In the genomic region with DNA sequence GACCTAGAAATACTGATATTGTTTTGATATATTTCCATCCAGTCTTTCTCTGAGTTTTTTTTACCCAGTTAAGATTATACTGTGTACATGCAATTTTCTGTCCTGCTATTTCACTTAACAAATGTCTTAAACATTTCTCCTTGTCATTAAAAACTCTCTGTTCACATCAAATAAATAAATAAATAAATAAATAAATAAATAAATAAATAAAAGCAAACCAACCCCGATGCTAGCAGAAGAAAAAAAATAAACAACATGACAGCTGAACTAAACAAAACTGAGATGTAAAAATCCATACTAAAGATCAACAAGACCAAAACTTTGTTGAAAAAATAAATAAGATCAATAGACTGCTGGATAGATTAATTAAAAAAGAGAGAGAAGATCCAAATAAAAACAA, we compare ENCODE assay signal across 1 cellular context.
A peak's percentile ranks its signal among the peaks of the same experiment; 100 is the strongest.
TF ChIP-seq lines count a peak whose summit lies in the region.

No MANE protein-coding gene starts in this region.

TF ChIP-seq in HEK293, 187 proteins besides CTCF, POLR2A, EP300 and RAD21 (continued from another document):
- TF ChIP-seq, protein P1, sequence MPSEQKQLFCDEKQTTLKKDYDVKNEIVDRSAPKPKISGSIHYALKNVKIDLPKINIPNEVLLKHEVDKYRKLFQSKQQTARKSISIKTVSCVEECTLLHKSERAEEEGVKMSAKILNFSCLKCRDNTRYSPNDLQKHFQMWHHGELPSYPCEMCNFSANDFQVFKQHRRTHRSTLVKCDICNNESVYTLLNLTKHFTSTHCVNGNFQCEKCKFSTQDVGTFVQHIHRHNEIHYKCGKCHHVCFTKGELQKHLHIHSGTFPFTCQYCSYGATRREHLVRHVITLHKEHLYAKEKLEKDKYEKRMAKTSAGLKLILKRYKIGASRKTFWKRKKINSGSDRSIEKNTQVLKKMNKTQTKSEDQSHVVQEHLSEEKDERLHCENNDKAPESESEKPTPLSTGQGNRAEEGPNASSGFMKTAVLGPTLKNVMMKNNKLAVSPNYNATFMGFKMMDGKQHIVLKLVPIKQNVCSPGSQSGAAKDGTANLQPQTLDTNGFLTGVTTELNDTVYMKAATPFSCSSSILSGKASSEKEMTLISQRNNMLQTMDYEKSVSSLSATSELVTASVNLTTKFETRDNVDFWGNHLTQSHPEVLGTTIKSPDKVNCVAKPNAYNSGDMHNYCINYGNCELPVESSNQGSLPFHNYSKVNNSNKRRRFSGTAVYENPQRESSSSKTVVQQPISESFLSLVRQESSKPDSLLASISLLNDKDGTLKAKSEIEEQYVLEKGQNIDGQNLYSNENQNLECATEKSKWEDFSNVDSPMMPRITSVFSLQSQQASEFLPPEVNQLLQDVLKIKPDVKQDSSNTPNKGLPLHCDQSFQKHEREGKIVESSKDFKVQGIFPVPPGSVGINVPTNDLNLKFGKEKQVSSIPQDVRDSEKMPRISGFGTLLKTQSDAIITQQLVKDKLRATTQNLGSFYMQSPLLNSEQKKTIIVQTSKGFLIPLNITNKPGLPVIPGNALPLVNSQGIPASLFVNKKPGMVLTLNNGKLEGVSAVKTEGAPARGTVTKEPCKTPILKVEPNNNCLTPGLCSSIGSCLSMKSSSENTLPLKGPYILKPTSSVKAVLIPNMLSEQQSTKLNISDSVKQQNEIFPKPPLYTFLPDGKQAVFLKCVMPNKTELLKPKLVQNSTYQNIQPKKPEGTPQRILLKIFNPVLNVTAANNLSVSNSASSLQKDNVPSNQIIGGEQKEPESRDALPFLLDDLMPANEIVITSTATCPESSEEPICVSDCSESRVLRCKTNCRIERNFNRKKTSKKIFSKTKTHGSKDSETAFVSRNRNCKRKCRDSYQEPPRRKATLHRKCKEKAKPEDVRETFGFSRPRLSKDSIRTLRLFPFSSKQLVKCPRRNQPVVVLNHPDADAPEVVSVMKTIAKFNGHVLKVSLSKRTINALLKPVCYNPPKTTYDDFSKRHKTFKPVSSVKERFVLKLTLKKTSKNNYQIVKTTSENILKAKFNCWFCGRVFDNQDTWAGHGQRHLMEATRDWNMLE (tag by site-specific recombination; conservative IDR thresholded peaks at IDR 0.05; ENCODE audit: low read depth), result peak; percentile 85
- peak; percentile 71; the same call in 1 of the 2 replicates for TF ChIP-seq ZNF266 (tag by site-specific recombination; IDR thresholded peaks at IDR 0.05; ENCODE audit: low read depth)
- peak; percentile 73; the same call in 1 of the 2 replicates for TF ChIP-seq ZNF433 (tag by site-specific recombination; IDR thresholded peaks at IDR 0.05; ENCODE audit: low read depth)
- TF ChIP-seq ZNF555 (tag by site-specific recombination; conservative IDR thresholded peaks at IDR 0.05), result peak; percentile 87
- TF ChIP-seq, protein P2, sequence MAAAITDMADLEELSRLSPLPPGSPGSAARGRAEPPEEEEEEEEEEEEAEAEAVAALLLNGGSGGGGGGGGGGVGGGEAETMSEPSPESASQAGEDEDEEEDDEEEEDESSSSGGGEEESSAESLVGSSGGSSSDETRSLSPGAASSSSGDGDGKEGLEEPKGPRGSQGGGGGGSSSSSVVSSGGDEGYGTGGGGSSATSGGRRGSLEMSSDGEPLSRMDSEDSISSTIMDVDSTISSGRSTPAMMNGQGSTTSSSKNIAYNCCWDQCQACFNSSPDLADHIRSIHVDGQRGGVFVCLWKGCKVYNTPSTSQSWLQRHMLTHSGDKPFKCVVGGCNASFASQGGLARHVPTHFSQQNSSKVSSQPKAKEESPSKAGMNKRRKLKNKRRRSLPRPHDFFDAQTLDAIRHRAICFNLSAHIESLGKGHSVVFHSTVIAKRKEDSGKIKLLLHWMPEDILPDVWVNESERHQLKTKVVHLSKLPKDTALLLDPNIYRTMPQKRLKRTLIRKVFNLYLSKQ (tag by site-specific recombination; IDR thresholded peaks at IDR 0.05; ENCODE audit: borderline replicate concordance), result peak; percentile 50; the same call in 1 of the 2 replicates
- 0 out of 2 replicates have a peak, but pooled peaks have one; percentile 18 for TF ChIP-seq ZNF354C (tag by site-specific recombination; IDR thresholded peaks at IDR 0.05; ENCODE audit: borderline replicate concordance, low read depth)
- TF ChIP-seq ZNF202 (tag by site-specific recombination; IDR thresholded peaks at IDR 0.05; ENCODE audit: borderline replicate concordance), result peak; percentile 96
- TF ChIP-seq, protein P3, sequence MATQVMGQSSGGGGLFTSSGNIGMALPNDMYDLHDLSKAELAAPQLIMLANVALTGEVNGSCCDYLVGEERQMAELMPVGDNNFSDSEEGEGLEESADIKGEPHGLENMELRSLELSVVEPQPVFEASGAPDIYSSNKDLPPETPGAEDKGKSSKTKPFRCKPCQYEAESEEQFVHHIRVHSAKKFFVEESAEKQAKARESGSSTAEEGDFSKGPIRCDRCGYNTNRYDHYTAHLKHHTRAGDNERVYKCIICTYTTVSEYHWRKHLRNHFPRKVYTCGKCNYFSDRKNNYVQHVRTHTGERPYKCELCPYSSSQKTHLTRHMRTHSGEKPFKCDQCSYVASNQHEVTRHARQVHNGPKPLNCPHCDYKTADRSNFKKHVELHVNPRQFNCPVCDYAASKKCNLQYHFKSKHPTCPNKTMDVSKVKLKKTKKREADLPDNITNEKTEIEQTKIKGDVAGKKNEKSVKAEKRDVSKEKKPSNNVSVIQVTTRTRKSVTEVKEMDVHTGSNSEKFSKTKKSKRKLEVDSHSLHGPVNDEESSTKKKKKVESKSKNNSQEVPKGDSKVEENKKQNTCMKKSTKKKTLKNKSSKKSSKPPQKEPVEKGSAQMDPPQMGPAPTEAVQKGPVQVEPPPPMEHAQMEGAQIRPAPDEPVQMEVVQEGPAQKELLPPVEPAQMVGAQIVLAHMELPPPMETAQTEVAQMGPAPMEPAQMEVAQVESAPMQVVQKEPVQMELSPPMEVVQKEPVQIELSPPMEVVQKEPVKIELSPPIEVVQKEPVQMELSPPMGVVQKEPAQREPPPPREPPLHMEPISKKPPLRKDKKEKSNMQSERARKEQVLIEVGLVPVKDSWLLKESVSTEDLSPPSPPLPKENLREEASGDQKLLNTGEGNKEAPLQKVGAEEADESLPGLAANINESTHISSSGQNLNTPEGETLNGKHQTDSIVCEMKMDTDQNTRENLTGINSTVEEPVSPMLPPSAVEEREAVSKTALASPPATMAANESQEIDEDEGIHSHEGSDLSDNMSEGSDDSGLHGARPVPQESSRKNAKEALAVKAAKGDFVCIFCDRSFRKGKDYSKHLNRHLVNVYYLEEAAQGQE (tag by site-specific recombination; IDR thresholded peaks at IDR 0.05), result peak; percentile 62; the same call in 1 of the 2 replicates
